ENCODE assay signal across 8 cellular contexts in the genomic region with DNA sequence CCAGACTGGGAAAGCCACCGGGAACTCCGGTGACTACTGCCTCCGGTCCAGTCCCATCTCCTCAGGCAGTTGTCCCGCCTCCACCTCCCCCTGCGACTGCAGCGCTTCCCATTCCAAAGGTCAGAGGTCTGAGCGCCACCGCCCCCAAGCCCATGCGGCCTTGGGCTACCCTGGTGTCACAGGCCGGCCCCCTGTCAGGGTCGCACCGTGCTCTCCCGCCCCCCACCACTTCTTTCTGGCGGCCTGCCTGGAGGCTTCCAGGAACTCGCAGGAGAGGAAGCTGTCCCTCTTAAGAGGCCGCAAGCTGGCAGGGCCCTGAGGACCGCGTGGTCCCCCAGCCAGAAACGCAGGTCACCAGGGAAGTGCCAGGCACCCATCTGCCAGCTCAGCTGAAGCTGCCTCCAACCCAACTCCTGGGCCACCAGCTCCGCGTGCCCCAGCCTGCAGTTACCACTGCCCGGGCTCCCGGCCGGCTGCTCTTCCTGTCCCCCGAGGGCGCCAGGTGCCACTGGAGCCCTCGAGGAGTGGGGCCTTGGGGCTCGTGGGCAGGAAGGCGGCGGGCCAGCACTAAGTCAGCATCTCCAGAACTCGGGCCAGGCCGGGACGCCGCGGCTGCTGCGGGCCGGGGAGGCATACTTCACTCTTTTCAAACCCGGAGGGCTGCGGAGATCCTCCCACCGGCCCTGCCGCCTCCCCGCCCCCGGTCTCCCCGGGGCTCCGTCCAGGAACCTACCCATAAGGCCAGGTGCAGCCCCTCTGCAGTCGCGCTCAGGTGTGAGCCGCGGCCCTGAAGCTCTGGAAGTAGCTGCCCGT.
DNase-seq lines count a peak whose midpoint lies in the region; ATAC-seq and TF ChIP-seq lines count a peak whose summit lies in the region.

No MANE protein-coding gene starts in this region.

- peak overlapping the region; percentile 63 for H3K27ac Mint-ChIP-seq in neural progenitor cell

- peak overlapping the region; percentile 99 for H3K27ac ChIP-seq in BLaER1
- peak overlapping the region in 3 of 4 donors; percentile 85 to 89 (median 87) for H3K27ac ChIP-seq in gastroesophageal sphincter
- peak overlapping the region; percentile 78 for H3K27ac ChIP-seq in neural progenitor cell

- peaks cover 46% of the 10 kb centered on the region for H3K79me2 ChIP-seq in neural progenitor cell (ENCODE audit: low read depth)

- H3K4me2 ChIP-seq in BLaER1 (peak overlapping the region; percentile 87), neural progenitor cell (peak overlapping the region; percentile 78)

- H3K4me1 Mint-ChIP-seq in neural progenitor cell: peaks cover 53% of the 10 kb centered on the region

- peaks cover 22% of the 10 kb centered on the region for H3F3A ChIP-seq in neural progenitor cell (ENCODE audit: low read depth)

- H4K20me1 ChIP-seq in BLaER1 (peaks cover 41% of the 10 kb centered on the region), neural progenitor cell (ENCODE audit: low read depth) (peaks cover 39% of the 10 kb centered on the region)

- no CpG with 5 or more reads among the region's 50 CpGs for WGBS in gastroesophageal sphincter (ENCODE audit: low coverage in 1 of 2), 2 donors

- no peak for TF ChIP-seq CTCF in gastroesophageal sphincter (IDR thresholded peaks at IDR 0.05)
- TF ChIP-seq CTCF in neural progenitor cell (IDR thresholded peaks at IDR 0.05): no peak

- H3K9me3 ChIP-seq in BLaER1: no peaks in the 10 kb centered on the region
- H3K9me3 ChIP-seq in gastroesophageal sphincter: no peaks in the 10 kb centered on the region
- H3K9me3 ChIP-seq in neural progenitor cell (ENCODE audit: low read depth): no peaks in the 10 kb centered on the region

- TF ChIP-seq POLR2A in gastroesophageal sphincter (IDR thresholded peaks at IDR 0.05): no peak

- no peaks in the 10 kb centered on the region for H3K27me3 ChIP-seq in BLaER1
- no peaks in the 10 kb centered on the region for H3K27me3 ChIP-seq in gastroesophageal sphincter
- no peaks in the 10 kb centered on the region for H3K27me3 ChIP-seq in neural progenitor cell

- peaks cover 32% of the 10 kb centered on the region for H3K4me1 ChIP-seq in BLaER1
- H3K4me1 ChIP-seq in gastroesophageal sphincter: peaks cover 0 to 41% (median 12%) of the 10 kb centered on the region in 3 donors
- H3K4me1 ChIP-seq in neural progenitor cell: peaks cover 29% of the 10 kb centered on the region

- H3K36me3 ChIP-seq in BLaER1 (peaks cover 58% of the 10 kb centered on the region), gastroesophageal sphincter (peaks cover 0 to 36% of the 10 kb centered on the region in 2 donors), neural progenitor cell (no peaks in the 10 kb centered on the region)

- no peak for TF ChIP-seq EP300 in gastroesophageal sphincter (IDR thresholded peaks at IDR 0.05)

- peaks cover 12% of the 10 kb centered on the region for H3K27me3 Mint-ChIP-seq in neural progenitor cell (ENCODE audit: insufficient read depth, low read depth)

- ATAC-seq in GM19372 (IDR thresholded peaks at IDR 0.05; ENCODE audit: low read depth, unreplicated experiment): peak; percentile 43
- ATAC-seq in gastroesophageal sphincter: peak; percentile 53
- no peak for ATAC-seq in HG03196 (IDR thresholded peaks at IDR 0.05; ENCODE audit: unreplicated experiment)
- ATAC-seq in GM21576 (IDR thresholded peaks at IDR 0.05; ENCODE audit: unreplicated experiment): no peak

- H3K4me3 ChIP-seq in BLaER1 (peak overlapping the region; percentile 93), gastroesophageal sphincter (peak overlapping the region; percentile 54 to 76), neural progenitor cell (peak overlapping the region; percentile 62)

- H2AFZ ChIP-seq in neural progenitor cell (replicated peaks): no peak overlapping the region

- H3K36me3 Mint-ChIP-seq in neural progenitor cell: peaks cover 32% of the 10 kb centered on the region

- peak overlapping the region; percentile 92 for H3K4me3 Mint-ChIP-seq in neural progenitor cell

- H3K9me3 Mint-ChIP-seq in neural progenitor cell: no peaks in the 10 kb centered on the region

- DNase-seq in NCI-H2107 treated with DMSO at 0.1 percent for 48 hours (lab: John Stamatoyannopoulos, UW; ENCODE audit: unreplicated experiment) (peak; percentile 42), neural progenitor cell (ENCODE audit: low spot score) (no peak)
- peak; percentile 26 for DNase-seq in activated effector memory CD4-positive, alpha-beta T cell treated with Interleukin-2 at 50 U/mL for 16 hours

- H3K9ac ChIP-seq in BLaER1 (peak overlapping the region; percentile 99), neural progenitor cell (peak overlapping the region; percentile 24)

Comparison
In these comparisons a context has a peak if more than half of its experiments do, and no peak if none do; other contexts are left out.
1. ATAC-seq: peak in GM19372 (single experiment) and gastroesophageal sphincter (single experiment); none in HG03196 (single experiment) and GM21576 (single experiment).
2. Peak in every context shown above with its lines, with median percentiles within 50 percentile points of each other: H3K27ac ChIP-seq and H3K4me3 ChIP-seq.